12 cellular contexts compared by ENCODE assay signal in the genomic region with DNA sequence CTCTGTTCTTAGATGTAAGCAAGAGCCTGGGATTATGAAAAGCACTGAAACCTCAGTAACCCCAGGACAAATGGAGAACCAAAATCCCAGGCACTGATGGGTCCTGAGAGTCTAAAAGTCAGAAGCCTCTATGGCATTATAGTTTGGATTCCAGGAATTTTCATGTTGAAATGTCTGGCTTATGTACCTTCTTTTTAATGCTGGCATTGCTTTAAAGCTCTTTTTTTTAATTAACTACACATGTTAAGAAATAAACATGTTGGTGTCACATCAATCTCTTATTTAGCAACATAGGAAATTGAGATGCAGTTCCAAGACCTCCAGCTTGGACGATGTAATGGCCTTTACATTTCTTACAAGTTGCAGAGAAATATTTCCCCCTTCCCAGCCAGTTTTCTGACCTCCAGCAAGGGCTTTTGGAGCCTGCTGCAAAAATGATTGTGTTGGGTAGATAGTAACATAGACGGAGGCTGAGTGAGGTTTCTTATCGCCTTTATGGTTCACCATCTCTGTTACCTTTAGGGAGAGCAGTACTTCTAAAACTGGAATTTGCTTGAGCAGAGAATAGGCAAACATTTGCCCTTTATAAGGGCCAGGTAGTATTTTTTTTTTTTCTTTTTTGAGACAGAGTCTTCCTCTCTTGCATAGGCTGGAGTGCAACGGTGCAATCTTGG.
"Had no signal": no experiment of that assay in that cellular context is flagged by ENCODE, and none has a peak within 500 bp of the region (broad histone marks: within the 10 kb centered on the region; RNA-seq: fewer than 3 reads in every experiment).

No MANE protein-coding gene starts in this region.

- H3K4me1 ChIP-seq: colonic mucosa had no signal

- H3K4me3 ChIP-seq: cardiac muscle cell, colonic mucosa, ovary, skin epidermis, stomach had no signal

- H3K9me3 ChIP-seq: colonic mucosa, ovary, stomach had no signal

- DNase-seq: activated CD4-positive, alpha-beta memory T cell treated with anti-CD3 and anti-CD28 coated beads for 36 hours; activated CD4-positive, alpha-beta T cell treated with anti-CD3 and anti-CD28 coated beads for 1 hour; activated CD8-positive, alpha-beta memory T cell treated with anti-CD3 and anti-CD28 coated beads, Interleukin-2, amount 50 U/mL, for 4 hours; activated naive CD4-positive, alpha-beta T cell; colonic mucosa; glutamatergic neuron; ovary; stimulated activated CD4-positive, alpha-beta T cell treated with anti-CD3 and anti-CD28 coated beads, Interleukin-4, amount 100 ng/mL, for 4 hours; stomach; T-helper 9 cell had no signal

- H3K27me3 ChIP-seq: cardiac muscle cell, colonic mucosa, ovary, stomach had no signal

- H3K36me3 ChIP-seq: colonic mucosa, ovary, stomach had no signal

- H3K27ac ChIP-seq: colonic mucosa, ovary had no signal
